Comparison of ENCODE assay signal across 1 cellular context in genomic region chr14:69090187-69090789, GRCh38.
TF ChIP-seq lines count a peak whose summit lies in the region.

No MANE protein-coding gene starts in this region.

TF ChIP-seq in GM23338, 12 proteins besides CTCF, POLR2A, EP300 and RAD21 (continued from another document):
- TF ChIP-seq ZNF462 (CRISPR knock-in tag; IDR thresholded peaks at IDR 0.05) (no peak), ZNF114 (CRISPR knock-in tag; IDR thresholded peaks at IDR 0.05) (no peak), EZH2phosphoT487 (IDR thresholded peaks at IDR 0.05; ENCODE audit: unreplicated experiment) (no peak), POLR2AphosphoS5 (IDR thresholded peaks at IDR 0.05; ENCODE audit: low read depth) (no peak), NANOG (IDR thresholded peaks at IDR 0.05; ENCODE audit: borderline replicate concordance) (no peak), ZNF331 (CRISPR knock-in tag; IDR thresholded peaks at IDR 0.05; ENCODE audit: low read depth) (no peak), EZH2 (IDR thresholded peaks at IDR 0.05; ENCODE audit: low read depth, unreplicated experiment) (no peak), JUNB (IDR thresholded peaks at IDR 0.05; ENCODE audit: unreplicated experiment) (no peak)
